ENCODE assay signal across 34 cellular contexts in genomic region chr2:146709004-146709403, GRCh38.
"Had no signal": no experiment of that assay in that cellular context is flagged by ENCODE, and none has a peak within 500 bp of the region (broad histone marks: within the 10 kb centered on the region; RNA-seq: fewer than 3 reads in every experiment).

No MANE protein-coding gene starts in this region.

- DNase-seq: Karpas-422, Kasumi-1, MG63, MM.1S, MV-4-11, NCI-H1048, NCI-H1092, NCI-H1092 treated with DMSO at 0.1 percent for 48 hours, NCI-H1105, NCI-H1105 treated with DMSO at 0.1 percent for 48 hours, NCI-H1417, NCI-H1417 treated with DMSO at 0.1 percent for 48 hours, NCI-H1436, NCI-H1436 treated with DMSO at 0.1 percent for 48 hours, NCI-H146, NCI-H1694, NCI-H1694 treated with DMSO at 0.1 percent for 48 hours, NCI-H187, NCI-H187 treated with DMSO at 0.1 percent for 48 hours, NCI-H1930, NCI-H2029, NCI-H2029 treated with DMSO at 0.1 percent for 48 hours, NCI-H2081, NCI-H2081 treated with DMSO at 0.1 percent for 48 hours, NCI-H2107, NCI-H2171, NCI-H2171 treated with DMSO at 0.1 percent for 48 hours, NCI-H2227 treated with DMSO at 0.1 percent for 48 hours, NCI-H226, NCI-H345, NCI-H446, NCI-H446 treated with DMSO at 0.1 percent for 48 hours, NCI-H510A, NCI-H510A treated with DMSO at 0.1 percent for 48 hours had no signal

- H3K36me3 ChIP-seq: MG63 had no signal

- H3K27me3 ChIP-seq: MG63 had no signal

- H3K9me3 ChIP-seq: MG63 had no signal

- H3K4me3 ChIP-seq: MG63 had no signal
